ENCODE assay signal across 14 cellular contexts in genomic region chr14:87971010-87971409, GRCh38. TPM values are rescaled to one million over a fixed set of nuclear protein-coding genes. Genes with fewer than 3 reads are reported as not detected.
DNase-seq lines count a peak whose midpoint lies in the region; ATAC-seq, FAIRE-seq and TF ChIP-seq lines count a peak whose summit lies in the region.
"Had no signal": no experiment of that assay in that cellular context is flagged by ENCODE, and none has a peak within 500 bp of the region (broad histone marks: within the 10 kb centered on the region; RNA-seq: fewer than 3 reads in every experiment).

No MANE protein-coding gene starts in this region.

- no peak overlapping the region for H3K4me3 Mint-ChIP-seq in T-cell

- peaks cover 0 to 2% (median 0%) of the 10 kb centered on the region in 3 donors for H3K4me1 Mint-ChIP-seq in T-cell

- CTCF ChIA-PET in T-cell (lab: Charles Lee) = no interaction called here

- peaks cover 63% of the 10 kb centered on the region for H3K36me3 Mint-ChIP-seq in T-cell

- H3K9me3 Mint-ChIP-seq in T-cell = no peaks in the 10 kb centered on the region

- no peak overlapping the region for H3K27ac Mint-ChIP-seq in T-cell

- no peak for TF ChIP-seq POLR2A in H54 (IDR thresholded peaks at IDR 0.05; ENCODE audit: low read depth, low read length)

- no peak for FAIRE-seq in H54 (lab: Jason Lieb, UNC)

- no peaks in the 10 kb centered on the region for H3K27me3 Mint-ChIP-seq in T-cell

- ATAC-seq in GM18508 (IDR thresholded peaks at IDR 0.05; ENCODE audit: insufficient read depth, unreplicated experiment) (peak; percentile 76), GM19468 (IDR thresholded peaks at IDR 0.05; ENCODE audit: extremely low read depth, unreplicated experiment) (peak; percentile 26), HG02852 (IDR thresholded peaks at IDR 0.05; ENCODE audit: unreplicated experiment) (peak; percentile 92), HG03469 (IDR thresholded peaks at IDR 0.05; ENCODE audit: unreplicated experiment) (peak; percentile 61), T-cell (replicated peaks in 1 of 4) (no peak)
- ATAC-seq: foreskin keratinocyte, psoas muscle had no signal

- POLR2A ChIA-PET in T-cell (lab: Charles Lee) = no interaction called here

- no peak for DNase-seq in H54 (ENCODE audit: insufficient read length, low spot score)
- DNase-seq in SK-N-DZ (ENCODE audit: low spot score) = no peak
- no peak for DNase-seq in T-cell
- DNase-seq in HK-2 (ENCODE audit: unreplicated experiment) = no peak
- DNase-seq: activated T-cell treated with anti-CD3 and anti-CD28 coated beads for 4 hours, aorta, dorsolateral prefrontal cortex, foreskin keratinocyte, MV-4-11, psoas muscle had no signal

RNA-seq across cellular contexts. Expression of gene GALC, which starts 22.0 kb away (rescaled TPM):
- polyA plus RNA-seq in SK-N-DZ (2014; cell fraction: cytosol; rRNA removed) = 4.4 and 6.1 TPM in 2 replicates
- polyA plus RNA-seq in SK-N-DZ (2014; cell fraction: nucleus; rRNA removed) = 3.2 and 8.3 TPM in 2 replicates
- 10 to 100 TPM; 17.2 to 20.5 (median 18.6) TPM for total RNA-seq in T-cell

RNA-seq across cellular contexts. Expression of gene GPR65, which starts 33.9 kb away (rescaled TPM):
- not detected in 2 replicates for polyA plus RNA-seq in SK-N-DZ (2014; cell fraction: cytosol; rRNA removed)
- not detected in 2 replicates for polyA plus RNA-seq in SK-N-DZ (2014; cell fraction: nucleus; rRNA removed)
- total RNA-seq in T-cell = 10 to 100 TPM in 3 of 5 donors, 1 to 10 TPM in 2; 8.3 to 13.4 (median 10.9) TPM
- total RNA-seq: foreskin keratinocyte had no signal
- polyA plus RNA-seq: foreskin keratinocyte had no signal

Comparison
In these comparisons a context has a peak if more than half of its experiments do, and no peak if none do; other contexts are left out.
1. ATAC-seq: peak in GM18508 (single experiment), GM19468 (single experiment), HG02852 (single experiment) and HG03469 (single experiment); none in T-cell (0 of 4).